Comparison of ENCODE assay signal across 1 cellular context in genomic region chr10:4174197-4174596, GRCh38.
TF ChIP-seq lines count a peak whose summit lies in the region.

No MANE protein-coding gene starts in this region.

TF ChIP-seq in HCT116, 20 proteins besides CTCF, POLR2A, EP300 and RAD21 (continued from another document):
- no peak for TF ChIP-seq REST (IDR thresholded peaks at IDR 0.05; ENCODE audit: low read depth)
- no peak for TF ChIP-seq SRF (IDR thresholded peaks at IDR 0.05; ENCODE audit: low read depth)
- TF ChIP-seq MAX (IDR thresholded peaks at IDR 0.05) = no peak
- no peak for TF ChIP-seq CEBPB (IDR thresholded peaks at IDR 0.05; ENCODE audit: low read depth)
- TF ChIP-seq YY1 (IDR thresholded peaks at IDR 0.05; ENCODE audit: extremely low read depth, insufficient replicate concordance, low read depth, low read length) = no peak
